Comparison of ENCODE assay signal across 8 cellular contexts in genomic region chr10:70331486-70332268, GRCh38. TPM values are rescaled to one million over a fixed set of nuclear protein-coding genes. Genes with fewer than 3 reads are reported as not detected.
DNase-seq lines count a peak whose midpoint lies in the region; ATAC-seq and TF ChIP-seq lines count a peak whose summit lies in the region.

No MANE protein-coding gene starts in this region.

- H3K27me3 ChIP-seq in SJCRH30: no peaks in the 10 kb centered on the region

- peaks cover 14% of the 10 kb centered on the region for H3K4me1 ChIP-seq in SJCRH30

- peaks cover 41% of the 10 kb centered on the region for H3K4me1 Mint-ChIP-seq in Calu3 (ENCODE audit: low read depth, unreplicated experiment)

- no peaks in the 10 kb centered on the region for H3K36me3 ChIP-seq in SJCRH30

- H3K4me3 ChIP-seq in LNCaP clone FGC (ENCODE audit: low read depth, low read length): no peak overlapping the region
- H3K4me3 ChIP-seq in SJCRH30: no peak overlapping the region
- no peak overlapping the region for H3K4me3 ChIP-seq in epithelial cell of esophagus (ENCODE audit: low read length)

- ATAC-seq in GM21381 (IDR thresholded peaks at IDR 0.05; ENCODE audit: unreplicated experiment) (peak; percentile 80), HG03045 (IDR thresholded peaks at IDR 0.05; ENCODE audit: unreplicated experiment) (no peak)

- H3K4me3 Mint-ChIP-seq in Calu3 (ENCODE audit: low read depth, unreplicated experiment): peak overlapping the region; percentile 13

- H3K9me3 ChIP-seq in SJCRH30 (replicated peaks): no peaks in the 10 kb centered on the region

- H3K36me3 Mint-ChIP-seq in Calu3 (ENCODE audit: insufficient read depth, unreplicated experiment): peaks cover 15% of the 10 kb centered on the region

- H3K27ac Mint-ChIP-seq in Calu3 (ENCODE audit: unreplicated experiment): peak overlapping the region; percentile 72

- intact Hi-C loops in Calu3 (cut with micrococcal nuclease; ENCODE audit: unreplicated experiment): loop anchor here (5.0 kb wide), 1 partner anchor 59 kb away; no protein-coding TSS in a partner anchor

- no peaks in the 10 kb centered on the region for H3K9me3 Mint-ChIP-seq in Calu3 (ENCODE audit: low read depth, unreplicated experiment)

- peak; percentile 81 for DNase-seq in Calu3
- DNase-seq in LNCaP clone FGC (ENCODE audit: low read depth): peak; percentile 91
- DNase-seq in SJCRH30: peak; percentile 74 to 90
- peak; percentile 94 for DNase-seq in epithelial cell of esophagus (ENCODE audit: low read depth)
- DNase-seq in myocyte (ENCODE audit: low read depth): peak; percentile 94
- no peak for DNase-seq in activated CD8-positive, alpha-beta memory T cell treated with anti-CD3 and anti-CD28 coated beads, Interleukin-2, amount 50 U/mL, for 4 hours

- no peak overlapping the region; the same call in 1 of the 2 replicates for H3K27ac ChIP-seq in SJCRH30

- no TSS peak for BruUV-seq in Calu3 (replicated peaks; lab: Mats Ljungman, UMichigan)

- CTCF ChIA-PET in Calu3 (lab: Charles Lee): interaction anchor here (1.0 to 1.7 kb wide), 7 partner anchors 33 to 185 kb away, joined by 3 to 10 read pairs (median 4); partner anchors contain the start of gene TYSND1

- peak; percentile 23 for TF ChIP-seq CTCF in Calu3 (IDR thresholded peaks at IDR 0.05; ENCODE audit: unreplicated experiment)
- TF ChIP-seq CTCF in LNCaP clone FGC (IDR thresholded peaks at IDR 0.05; ENCODE audit: control insufficient read depth, extremely low read depth, insufficient read depth): 0 out of 2 replicates have a peak, but pooled peaks have one; percentile 5
- peak; percentile 10 for TF ChIP-seq CTCF in epithelial cell of esophagus (IDR thresholded peaks at IDR 0.05; ENCODE audit: insufficient read depth, low read depth, low read length, missing control alignments)

- no peaks in the 10 kb centered on the region for H3K27me3 Mint-ChIP-seq in Calu3 (ENCODE audit: unreplicated experiment)

RNA-seq across cellular contexts. Expression of gene NPFFR1, which starts 47.9 kb away (rescaled TPM):
- total RNA-seq in Calu3 (2022) (0.20 and 0.24 TPM in 2 replicates), myocyte (not detected in 2 replicates)
- total RNA-seq in SJCRH30 (2014; rRNA removed; shearing (Covaris generic)): not detected in 2 replicates
- not detected for polyA plus RNA-seq in myocyte (2012)

RNA-seq across cellular contexts. Expression of gene LRRC20, which starts 50.7 kb away (rescaled TPM):
- total RNA-seq in Calu3 (2022): 34.4 and 37.1 TPM in 2 replicates
- total RNA-seq in SJCRH30 (2014; rRNA removed; shearing (Covaris generic)): 4.3 and 5.2 TPM in 2 replicates
- 17.3 and 23.9 TPM in 2 replicates for total RNA-seq in myocyte
- polyA plus RNA-seq in myocyte (2012): 11.6 TPM
